In genomic region chr7:2499181-2499580, GRCh38 we compare ENCODE assay signal across 39 cellular contexts. TPM values are rescaled to one million over a fixed set of nuclear protein-coding genes. Genes with fewer than 3 reads are reported as not detected.
"Had no signal": no experiment of that assay in that cellular context is flagged by ENCODE, and none has a peak within 500 bp of the region (broad histone marks: within the 10 kb centered on the region; RNA-seq: fewer than 3 reads in every experiment).

No MANE protein-coding gene starts in this region.

- H2AFZ ChIP-seq: parathyroid adenoma had no signal

- H3K79me2 ChIP-seq: parathyroid adenoma had no signal

- H3K4me2 ChIP-seq: smooth muscle cell had no signal

- H3K36me3 ChIP-seq: adrenal gland, cardiac muscle cell, colonic mucosa, gastroesophageal sphincter, stomach, thyroid gland, upper lobe of right lung had no signal

- H3K27me3 ChIP-seq: cardiac muscle cell, colonic mucosa, thyroid gland had no signal

- ATAC-seq: activated CD4-positive, alpha-beta T cell treated with anti-CD3 and anti-CD28 coated beads for 36 hours; activated CD8-positive, alpha-beta T cell treated with anti-CD3 and anti-CD28 coated beads, Interleukin-2, amount 10 ng/mL, durations not matched to agents 7 days and 5 days; activated T-cell treated with anti-CD3 and anti-CD28 coated beads, Interleukin-2, amount 50 U/mL, for 72 hours; body of pancreas; gastroesophageal sphincter; left colon; psoas muscle; stimulated activated naive B cell treated with anti-CD40 and anti-IgM and Interleukin-4, amounts not matched to agents 10 μg/mL and 1 μg/mL and 100 μg/mL, for 72 hours; upper lobe of right lung had no signal

- H3K4me1 ChIP-seq: adrenal gland, body of pancreas, parathyroid adenoma, psoas muscle had no signal

- H3K27ac ChIP-seq: adrenal gland, body of pancreas, cardiac muscle cell, colonic mucosa, gastroesophageal sphincter, parathyroid adenoma, psoas muscle, stomach, thyroid gland, upper lobe of right lung had no signal

- H3K9ac ChIP-seq: parathyroid adenoma had no signal

- H3K4me3 ChIP-seq: adrenal gland, body of pancreas, cardiac muscle cell, colonic mucosa, gastroesophageal sphincter, psoas muscle, smooth muscle cell, stomach, thyroid gland, upper lobe of right lung had no signal

- FAIRE-seq: endothelial cell of umbilical vein, kidney had no signal

- H3K9me3 ChIP-seq: adrenal gland, body of pancreas, colonic mucosa, gastroesophageal sphincter, psoas muscle, stomach, thyroid gland, upper lobe of right lung had no signal

- DNase-seq: activated CD4-positive, alpha-beta T cell treated with anti-CD3 and anti-CD28 coated beads for 36 hours; activated CD4-positive, CD25-positive, alpha-beta regulatory T cell; activated CD8-positive, alpha-beta T cell treated with anti-CD3 and anti-CD28 coated beads, Interleukin-2, amount 10 ng/mL, durations not matched to agents 7 days and 5 days; activated naive CD4-positive, alpha-beta T cell; activated naive CD8-positive, alpha-beta T cell treated with anti-CD3 and anti-CD28 coated beads for 36 hours; activated T-cell treated with anti-CD3 and anti-CD28 coated beads for 4 hours; activated T-cell treated with anti-CD3 and anti-CD28 coated beads, Interleukin-2, amount 50 U/mL, for 72 hours; adrenal gland; aorta; body of pancreas; cerebellar nuclear complex; colonic mucosa; effector memory CD4-positive, alpha-beta T cell; head of caudate nucleus; hippocampal formation; immature natural killer cell; left colon; naive B cell; occipital lobe; psoas muscle; stimulated activated CD4-positive, alpha-beta T cell treated with anti-CD3 and anti-CD28 coated beads, Interleukin-1b, Interleukin-23, amount 100 ng/mL, for 48 hours; stimulated activated naive B cell treated with anti-CD40 and anti-IgM and Interleukin-4, amounts not matched to agents 10 μg/mL and 1 μg/mL and 100 μg/mL, for 72 hours; stomach; T-helper 2 cell; thyroid gland; upper lobe of right lung had no signal

RNA-seq across cellular contexts. Expression of gene GRIFIN, which starts 23.0 kb away (rescaled TPM):
- total RNA-seq: activated CD4-positive, alpha-beta T cell treated with anti-CD3 and anti-CD28 coated beads for 36 hours; activated CD8-positive, alpha-beta T cell treated with anti-CD3 and anti-CD28 coated beads, Interleukin-2, amount 10 ng/mL, durations not matched to agents 7 days and 5 days; activated naive CD8-positive, alpha-beta T cell treated with anti-CD3 and anti-CD28 coated beads for 36 hours; activated T-cell treated with anti-CD3 and anti-CD28 coated beads, Interleukin-2, amount 50 U/mL, for 72 hours; adrenal gland; aorta; body of pancreas; cardiac muscle cell; colonic mucosa; dermis microvascular lymphatic vessel endothelial cell; endothelial cell of umbilical vein; fibroblast of lung; fibroblast of villous mesenchyme; gastroesophageal sphincter; kidney; left colon; liver; mesothelial cell of epicardium; occipital lobe; psoas muscle; smooth muscle cell; stomach; thyroid gland; upper lobe of right lung had no signal
- polyA plus RNA-seq: adrenal gland, aorta, cardiac muscle cell, endothelial cell of umbilical vein, esophagus, fibroblast of lung, immature natural killer cell, liver, neural cell, psoas muscle, smooth muscle cell, stomach had no signal
